31 cellular contexts compared by ENCODE assay signal in genomic region chr3:19226516-19226915, GRCh38.
"Had no signal": no experiment of that assay in that cellular context is flagged by ENCODE, and none has a peak within 500 bp of the region (broad histone marks: within the 10 kb centered on the region; RNA-seq: fewer than 3 reads in every experiment).

No MANE protein-coding gene starts in this region.

- H3K27ac Mint-ChIP-seq: dendritic cell treated with granulocyte-macrophage colony-stimulating factor and Interleukin-4, amounts not matched to agents 40 ng/mL and 50 ng/mL, for 4 days; endodermal cell; immature natural killer cell; natural killer cell treated with Interleukin-12 subunit alpha and Interleukin-12 subunit beta and Interleukin-15 and Interleukin-18, amount 100 ng/mL, for 72 hours; progenitor cell of endocrine pancreas; stimulated activated naive CD8-positive, alpha-beta T cell treated with anti-CD3 and anti-CD28 coated beads, Interleukin-15, amount 100 ng/mL, for 72 hours; type B pancreatic cell had no signal

- H3K27me3 Mint-ChIP-seq: dendritic cell treated with granulocyte-macrophage colony-stimulating factor and Interleukin-4, amounts not matched to agents 40 ng/mL and 50 ng/mL, for 4 days; natural killer cell treated with Interleukin-12 subunit alpha and Interleukin-12 subunit beta and Interleukin-15 and Interleukin-18, amount 100 ng/mL, for 72 hours; progenitor cell of endocrine pancreas; stimulated activated naive CD8-positive, alpha-beta T cell treated with anti-CD3 and anti-CD28 coated beads, Interleukin-15, amount 100 ng/mL, for 72 hours; type B pancreatic cell had no signal

- H3K79me2 ChIP-seq: parathyroid adenoma had no signal

- H3K36me3 Mint-ChIP-seq: immature natural killer cell; natural killer cell treated with Interleukin-12 subunit alpha and Interleukin-12 subunit beta and Interleukin-15 and Interleukin-18, amount 100 ng/mL, for 72 hours; type B pancreatic cell had no signal

- DNase-seq: colonic mucosa; effector CD8-positive, alpha-beta T cell; endodermal cell; foreskin keratinocyte; heart right ventricle; hippocampal formation; immature natural killer cell; islet precursor cell; kidney glomerular epithelial cell; left colon; left ventricle myocardium superior; lower lobe of right lung; stimulated activated CD4-positive, alpha-beta T cell treated with anti-CD3 and anti-CD28 coated beads, Interleukin-12 subunit alpha, Interleukin-12 subunit beta, amount 100 ng/mL, for 4 hours; stimulated activated CD4-positive, alpha-beta T cell treated with anti-CD3 and anti-CD28 coated beads, Interleukin-1b, Interleukin-23, amount 100 ng/mL, for 48 hours; stimulated activated CD4-positive, alpha-beta T cell treated with anti-CD3 and anti-CD28 coated beads, Interleukin-4, amount 100 ng/mL, for 1 hour; stimulated activated CD8-positive, alpha-beta memory T cell treated with anti-CD3 and anti-CD28 coated beads, Interleukin-4, amount 100 ng/mL, for 48 hours; stimulated activated naive CD4-positive, alpha-beta T cell; stimulated activated naive CD8-positive, alpha-beta T cell treated with anti-CD3 and anti-CD28 coated beads, Interleukin-15, amount 100 ng/mL, for 72 hours; thyroid gland had no signal

- H3K27me3 ChIP-seq: colonic mucosa, foreskin keratinocyte, gastroesophageal sphincter, heart right ventricle, right atrium auricular region, thyroid gland had no signal

- H3K9me3 ChIP-seq: colonic mucosa, gastroesophageal sphincter, heart right ventricle, lower lobe of right lung, right atrium auricular region, thyroid gland had no signal

- H3K4me1 ChIP-seq: colonic mucosa, foreskin keratinocyte, gastroesophageal sphincter, heart right ventricle, lower lobe of right lung, parathyroid adenoma, right atrium auricular region, thyroid gland had no signal

- H3K36me3 ChIP-seq: colonic mucosa, gastroesophageal sphincter, heart right ventricle, lower lobe of right lung, right atrium auricular region, thyroid gland had no signal

- H3K4me1 Mint-ChIP-seq: immature natural killer cell; neural crest cell; stimulated activated naive CD8-positive, alpha-beta T cell treated with anti-CD3 and anti-CD28 coated beads, Interleukin-15, amount 100 ng/mL, for 72 hours had no signal

- ATAC-seq: esophagus mucosa; foreskin keratinocyte; gastroesophageal sphincter; heart right ventricle; left colon; left ventricle myocardium superior; lower lobe of right lung; natural killer cell treated with Interleukin-12 subunit alpha and Interleukin-12 subunit beta and Interleukin-15 and Interleukin-18, amount 100 ng/mL, for 72 hours; sciatic nerve; stimulated activated naive CD8-positive, alpha-beta T cell treated with anti-CD3 and anti-CD28 coated beads, Interleukin-15, amount 100 ng/mL, for 72 hours had no signal

- H3K9ac ChIP-seq: parathyroid adenoma had no signal

- H3K9me3 Mint-ChIP-seq: dendritic cell treated with granulocyte-macrophage colony-stimulating factor and Interleukin-4, amounts not matched to agents 40 ng/mL and 50 ng/mL, for 4 days; endodermal cell; immature natural killer cell; natural killer cell treated with Interleukin-12 subunit alpha and Interleukin-12 subunit beta and Interleukin-15 and Interleukin-18, amount 100 ng/mL, for 72 hours; neural crest cell; stimulated activated naive CD8-positive, alpha-beta T cell treated with anti-CD3 and anti-CD28 coated beads, Interleukin-15, amount 100 ng/mL, for 72 hours; type B pancreatic cell had no signal

- H3K27ac ChIP-seq: colonic mucosa, epithelial cell of prostate, foreskin keratinocyte, gastroesophageal sphincter, heart right ventricle, lower lobe of right lung, parathyroid adenoma, right atrium auricular region, thyroid gland had no signal

- H3K4me3 Mint-ChIP-seq: dendritic cell treated with granulocyte-macrophage colony-stimulating factor and Interleukin-4, amounts not matched to agents 40 ng/mL and 50 ng/mL, for 4 days; endodermal cell; immature natural killer cell; natural killer cell treated with Interleukin-12 subunit alpha and Interleukin-12 subunit beta and Interleukin-15 and Interleukin-18, amount 100 ng/mL, for 72 hours; neural crest cell; stimulated activated naive CD8-positive, alpha-beta T cell treated with anti-CD3 and anti-CD28 coated beads, Interleukin-15, amount 100 ng/mL, for 72 hours; type B pancreatic cell had no signal

- H3K4me3 ChIP-seq: colonic mucosa, gastroesophageal sphincter, heart right ventricle, lower lobe of right lung, right atrium auricular region, smooth muscle cell, thyroid gland had no signal

- H3K4me2 ChIP-seq: smooth muscle cell had no signal

- H2AFZ ChIP-seq: parathyroid adenoma had no signal
